Comparison of ENCODE assay signal across 18 cellular contexts in genomic region chr4:78926825-78927224, GRCh38.
"Had no signal": no experiment of that assay in that cellular context is flagged by ENCODE, and none has a peak within 500 bp of the region (broad histone marks: within the 10 kb centered on the region; RNA-seq: fewer than 3 reads in every experiment).

No MANE protein-coding gene starts in this region.

- DNase-seq: colonic mucosa; dermis blood vessel endothelial cell; foreskin keratinocyte; heart left ventricle; hippocampal formation; mesendoderm; naive thymus-derived CD8-positive, alpha-beta T cell; psoas muscle; retina; right lobe of liver; spleen; stimulated activated CD4-positive, alpha-beta T cell treated with anti-CD3 and anti-CD28 coated beads, Interleukin-15, amount 100 ng/mL, for 24 hours; stimulated activated CD4-positive, alpha-beta T cell treated with anti-CD3 and anti-CD28 coated beads, Interleukin-1b, Interleukin-23, amount 100 ng/mL, for 48 hours; stimulated activated CD4-positive, alpha-beta T cell treated with anti-CD3 and anti-CD28 coated beads, Interleukin-4, amount 100 ng/mL, for 4 hours; stimulated activated naive B cell treated with anti-CD40 and anti-IgM and Interleukin-4, amounts not matched to agents 10 μg/mL and 1 μg/mL and 100 μg/mL, for 72 hours; stomach; substantia nigra; transverse colon had no signal

- H3K27ac Mint-ChIP-seq: stimulated activated naive B cell treated with anti-CD40 and anti-IgM and Interleukin-4, amounts not matched to agents 10 μg/mL and 1 μg/mL and 100 μg/mL, for 72 hours had no signal

- H3K9me3 Mint-ChIP-seq: naive thymus-derived CD8-positive, alpha-beta T cell; stimulated activated naive B cell treated with anti-CD40 and anti-IgM and Interleukin-4, amounts not matched to agents 10 μg/mL and 1 μg/mL and 100 μg/mL, for 72 hours had no signal

- H3K4me3 Mint-ChIP-seq: naive thymus-derived CD8-positive, alpha-beta T cell; stimulated activated naive B cell treated with anti-CD40 and anti-IgM and Interleukin-4, amounts not matched to agents 10 μg/mL and 1 μg/mL and 100 μg/mL, for 72 hours had no signal

- H3K27me3 Mint-ChIP-seq: naive thymus-derived CD8-positive, alpha-beta T cell; stimulated activated naive B cell treated with anti-CD40 and anti-IgM and Interleukin-4, amounts not matched to agents 10 μg/mL and 1 μg/mL and 100 μg/mL, for 72 hours had no signal
